ENCODE assay signal across 10 cellular contexts in genomic region chr16:681746-682427, GRCh38. TPM values are rescaled to one million over a fixed set of nuclear protein-coding genes. Genes with fewer than 3 reads are reported as not detected.
A peak's percentile ranks its signal among the peaks of the same experiment; 100 is the strongest.
DNase-seq lines count a peak whose midpoint lies in the region; ATAC-seq and TF ChIP-seq lines count a peak whose summit lies in the region.
"Had no signal": no experiment of that assay in that cellular context is flagged by ENCODE, and none has a peak within 500 bp of the region (broad histone marks: within the 10 kb centered on the region; RNA-seq: fewer than 3 reads in every experiment).

No MANE protein-coding gene starts in this region.

- no peak for TF ChIP-seq CTCF in GM06990 (IDR thresholded peaks at IDR 0.05; ENCODE audit: insufficient read depth, low read length, poor library complexity, severe bottlenecking)
- no peak for TF ChIP-seq CTCF in OCI-LY7 (conservative IDR thresholded peaks at IDR 0.05; ENCODE audit: low read length)
- no peak for TF ChIP-seq CTCF in dorsolateral prefrontal cortex (IDR thresholded peaks at IDR 0.05 in 54 of 56, conservative IDR thresholded peaks at IDR 0.05 in 2 of 56; ENCODE audit: low read depth in 1 of 56, partially characterized antibody in 56 of 56)
- no peak for TF ChIP-seq CTCF in parathyroid adenoma (IDR thresholded peaks at IDR 0.05)

- POLR2A ChIA-PET in OCI-LY7 (lab: Charles Lee) = no interaction called here

- no peaks in the 10 kb centered on the region for H3K9me2 ChIP-seq in OCI-LY7 (ENCODE audit: insufficient read depth, low read length)

- peaks cover 5% of the 10 kb centered on the region; the same call in 1 of the 2 replicates for H4K20me1 ChIP-seq in OCI-LY7 (ENCODE audit: insufficient read depth, low read length)

- H3K9me3 ChIP-seq in OCI-LY7 (ENCODE audit: low read length) = no peaks in the 10 kb centered on the region
- no peaks in the 10 kb centered on the region for H3K9me3 ChIP-seq in parathyroid adenoma (ENCODE audit: control insufficient read depth, low read length)

- peak overlapping the region; percentile 88 for H3K4me2 ChIP-seq in OCI-LY7 (ENCODE audit: low read length)
- H3K4me2 ChIP-seq in parathyroid adenoma (ENCODE audit: low read length) = peak overlapping the region; percentile 11

- H3K4me1 ChIP-seq in OCI-LY7 (ENCODE audit: insufficient read depth, low read length, poor library complexity, severe bottlenecking) (peaks cover 40% of the 10 kb centered on the region), parathyroid adenoma (peaks cover 9% of the 10 kb centered on the region)

- intact Hi-C loops in OCI-LY7 (cut with micrococcal nuclease; ENCODE audit: unreplicated experiment) (loop anchor here (5.0 kb wide), 1 partner anchor 40 kb away; the partner anchor contains the start of gene ANTKMT), dorsolateral prefrontal cortex (cut with DNase I) (loop anchor here (10.0 kb wide), 2 partner anchors 623 to 743 kb away; partner anchors contain the start of genes UBE2I (in 1 of the 2) and UQCC4 (in 1 of the 2))

- H3K4me3 ChIP-seq in GM06990 (replicated peaks; ENCODE audit: low read depth, low read length) (peak overlapping the region; percentile 79), OCI-LY7 (ENCODE audit: low read depth, low read length, poor library complexity, severe bottlenecking) (peak overlapping the region; percentile 82), dorsolateral prefrontal cortex (peak overlapping the region in 37 of 59 donors; percentile 61 to 95 (median 80)), parathyroid adenoma (ENCODE audit: low read depth, low read length) (peak overlapping the region; percentile 77)

- TSS peak; percentile 95 for BruUV-seq in OCI-LY7 (replicated peaks; lab: Mats Ljungman, UMichigan)

- no peak overlapping the region for H3K9ac ChIP-seq in parathyroid adenoma

- no peak overlapping the region for H2AFZ ChIP-seq in OCI-LY7 (ENCODE audit: low read length)
- no peak overlapping the region for H2AFZ ChIP-seq in parathyroid adenoma

- ATAC-seq in GM19452 (IDR thresholded peaks at IDR 0.05; ENCODE audit: unreplicated experiment) (no peak), HG03097 (IDR thresholded peaks at IDR 0.05; ENCODE audit: low FRiP score, unreplicated experiment) (no peak)

- no peaks in the 10 kb centered on the region for H3K27me3 ChIP-seq in GM06990 (replicated peaks; ENCODE audit: control insufficient read depth, insufficient read depth, low read length)
- no peaks in the 10 kb centered on the region for H3K27me3 ChIP-seq in dorsolateral prefrontal cortex
- no peaks in the 10 kb centered on the region for H3K27me3 ChIP-seq in parathyroid adenoma (ENCODE audit: control insufficient read depth, insufficient read depth, low read length)

- CTCF ChIA-PET in OCI-LY7 (lab: Charles Lee; ENCODE audit: unreplicated experiment) = interaction anchor here (0.6 kb wide), 1 partner anchor 93 kb away, joined by 3 read pairs; no protein-coding TSS in a partner anchor

- H3K79me2 ChIP-seq in OCI-LY7 (ENCODE audit: insufficient read depth, low read depth, low read length) (peaks cover 25% of the 10 kb centered on the region; the same call in 1 of the 2 replicates), parathyroid adenoma (peaks cover 8% of the 10 kb centered on the region)

- peaks cover 30% of the 10 kb centered on the region for H3K36me3 ChIP-seq in GM06990 (ENCODE audit: control insufficient read depth, insufficient read depth, low read length)
- H3K36me3 ChIP-seq in OCI-LY7 (ENCODE audit: insufficient read depth, low read length) = peaks cover 42% of the 10 kb centered on the region
- H3K36me3 ChIP-seq in parathyroid adenoma (ENCODE audit: control insufficient read depth, insufficient read depth, low read length) = no peaks in the 10 kb centered on the region

- H3K27ac ChIP-seq in OCI-LY7 (ENCODE audit: low read depth, low read length, poor library complexity, severe bottlenecking) (no peak overlapping the region), dorsolateral prefrontal cortex (no peak overlapping the region), parathyroid adenoma (peak overlapping the region; percentile 79)

- DNase-seq in GM06990 (ENCODE audit: extremely low read depth, insufficient read length) (no peak), OCI-LY7 (ENCODE audit: low spot score) (no peak), dorsolateral prefrontal cortex (no peak), AG08396 (ENCODE audit: low spot score) (no peak)
- DNase-seq in stimulated activated CD4-positive, alpha-beta T cell treated with anti-CD3 and anti-CD28 coated beads, Interleukin-1b, Interleukin-23, amount 100 ng/mL, for 48 hours = no peak
- DNase-seq: activated gamma-delta T cell treated with Interleukin-2 at 50 U/mL for 16 hours, NCI-H1105 treated with DMSO at 0.1 percent for 48 hours had no signal

RNA-seq across cellular contexts. Expression of gene STUB1, which starts 1.7 kb away (rescaled TPM):
- total RNA-seq in OCI-LY7 (2014; rRNA removed; shearing (Covaris generic)) = 85.5 and 111 TPM in 2 replicates
- total RNA-seq in OCI-LY7 (2022) = 72.4 and 78.6 TPM in 2 replicates
- total RNA-seq in dorsolateral prefrontal cortex = 100 to 1,000 TPM in 119 of 120 experiments, 10 to 100 TPM in 1; 99.4 to 191 (median 150) TPM

RNA-seq across cellular contexts. Expression of gene JMJD8, which starts 2.2 kb away (rescaled TPM):
- 70.6 and 82.3 TPM in 2 replicates for total RNA-seq in OCI-LY7 (2014; rRNA removed; shearing (Covaris generic))
- total RNA-seq in OCI-LY7 (2022) (46.8 and 48.7 TPM in 2 replicates), dorsolateral prefrontal cortex (10 to 100 TPM; 19.0 to 50.5 (median 30.3) TPM)

RNA-seq across cellular contexts. Expression of gene RHBDL1, which starts 6.4 kb away (rescaled TPM):
- total RNA-seq in OCI-LY7 (2014; rRNA removed; shearing (Covaris generic)) = 3.8 and 4.2 TPM in 2 replicates
- total RNA-seq in OCI-LY7 (2022) (3.6 and 4.2 TPM in 2 replicates), dorsolateral prefrontal cortex (10 to 100 TPM; 10.3 to 39.1 (median 26.5) TPM)

RNA-seq across cellular contexts. Expression of gene WDR24, which starts 8.3 kb away (rescaled TPM):
- total RNA-seq in OCI-LY7 (2014; rRNA removed; shearing (Covaris generic)) = 10.3 and 11.6 TPM in 2 replicates
- 24.0 and 28.9 TPM in 2 replicates for total RNA-seq in OCI-LY7 (2022)
- total RNA-seq in dorsolateral prefrontal cortex = 10 to 100 TPM; 12.4 to 22.0 (median 17.5) TPM

RNA-seq across cellular contexts. Expression of gene RHOT2, which starts 14.0 kb away (rescaled TPM):
- 129 and 136 TPM in 2 replicates for total RNA-seq in OCI-LY7 (2014; rRNA removed; shearing (Covaris generic))
- total RNA-seq in OCI-LY7 (2022) (129 and 133 TPM in 2 replicates), dorsolateral prefrontal cortex (100 to 1,000 TPM in 63 of 120 experiments, 10 to 100 TPM in 57; 69.8 to 145 (median 101) TPM)
